8 cellular contexts compared by ENCODE assay signal in the genomic region with DNA sequence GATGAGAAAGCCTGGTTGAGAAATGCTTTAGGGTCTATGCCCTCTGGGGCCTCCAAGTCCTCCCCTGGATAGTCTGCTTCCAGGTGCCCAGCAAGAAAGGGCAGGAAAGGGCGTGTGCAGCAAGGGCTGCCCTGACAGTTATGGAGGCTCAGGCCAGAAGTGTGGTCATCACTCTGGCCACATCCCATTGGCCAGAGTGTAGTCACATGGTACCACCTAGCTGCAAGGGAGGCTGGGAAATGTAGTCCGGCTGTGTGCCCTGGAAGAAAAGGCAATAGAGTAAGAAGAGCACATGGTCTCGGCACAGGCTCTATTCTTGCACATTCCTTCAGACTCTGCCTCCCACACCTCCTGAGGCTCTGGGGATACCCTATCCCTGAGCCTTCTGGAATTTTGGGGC. TPM values are rescaled to one million over a fixed set of nuclear protein-coding genes. Genes with fewer than 3 reads are reported as not detected.
DNase-seq lines count a peak whose midpoint lies in the region; ATAC-seq and TF ChIP-seq lines count a peak whose summit lies in the region.

No MANE protein-coding gene starts in this region.

- TF ChIP-seq CTCF in GM13976 (IDR thresholded peaks at IDR 0.05; ENCODE audit: borderline replicate concordance, control extremely low read depth, extremely low read depth, insufficient read depth, missing control alignments) (no peak), NB4 (IDR thresholded peaks at IDR 0.05; ENCODE audit: low read depth, low read length) (no peak), upper lobe of left lung (IDR thresholded peaks at IDR 0.05) (no peak)

- no peak overlapping the region for H3K4me3 ChIP-seq in NB4 (ENCODE audit: low read depth, low read length)
- no peak overlapping the region for H3K4me3 ChIP-seq in upper lobe of left lung

- DNase-seq in AG08396 (ENCODE audit: low spot score) (peak; percentile 68), GM13976 (ENCODE audit: low spot score) (peak; percentile 67), NB4 (ENCODE audit: low read depth) (peak; percentile 66), cerebellum (ENCODE audit: low spot score) (peak; percentile 66), upper lobe of left lung (no peak), NCI-H524 treated with DMSO at 0.1 percent for 48 hours (lab: John Stamatoyannopoulos, UW) (no peak), NCI-H1436 (lab: John Stamatoyannopoulos, UW) (no peak)
- peak; percentile 47 for DNase-seq in stimulated activated naive CD8-positive, alpha-beta T cell treated with anti-CD3 and anti-CD28 coated beads, Interleukin-15, Interleukin-2, amounts not matched to agents 100 U/mL and 50 U/mL, for 24 hours

- H3K4me1 ChIP-seq in upper lobe of left lung: peaks cover 25 to 35% (median 31%) of the 10 kb centered on the region in 4 donors

- H3K27me3 ChIP-seq in upper lobe of left lung: no peaks in the 10 kb centered on the region

- TF ChIP-seq POLR2A in NB4 (IDR thresholded peaks at IDR 0.05; ENCODE audit: extremely low read depth, insufficient read length) (no peak), upper lobe of left lung (IDR thresholded peaks at IDR 0.05) (no peak)

- H3K9me3 ChIP-seq in upper lobe of left lung: no peaks in the 10 kb centered on the region

- no peak for ATAC-seq in stimulated activated naive CD8-positive, alpha-beta T cell treated with anti-CD3 and anti-CD28 coated beads, Interleukin-15, Interleukin-2, amounts not matched to agents 100 U/mL and 50 U/mL, for 24 hours
- ATAC-seq in upper lobe of left lung (ENCODE audit: low FRiP score in 2 of 2): no peak

- TF ChIP-seq EP300 in upper lobe of left lung (IDR thresholded peaks at IDR 0.05): no peak

- WGBS in upper lobe of left lung, 2 donors: 98 to 100% methylated on average over 3 of the region's 3 CpGs

- peaks cover 0 to 19% (median 11%) of the 10 kb centered on the region in 4 donors for H3K36me3 ChIP-seq in upper lobe of left lung

- in situ Hi-C loops in GM13976 (cut with MboI; ENCODE audit: low sequenced_read_pairs, unreplicated experiment): loop anchor here (10.0 kb wide), 1 partner anchor 288 kb away; the partner anchor contains the start of gene RRM2

- no peak overlapping the region for H3K27ac ChIP-seq in upper lobe of left lung

RNA-seq across cellular contexts. Expression of gene ODC1, which starts 35.7 kb away (rescaled TPM):
- total RNA-seq in cerebellum (104 TPM), upper lobe of left lung (100 to 1,000 TPM in 1 of 6 donors, 10 to 100 TPM in 4, 1 to 10 TPM in 1; 3.1 to 223 (median 46.0) TPM)

Comparison
In these comparisons a context has a peak if more than half of its experiments do, and no peak if none do; other contexts are left out.
1. DNase-seq: peak in AG08396 (single experiment), GM13976 (single experiment), NB4 (single experiment), cerebellum (single experiment) and stimulated activated naive CD8-positive, alpha-beta T cell treated with anti-CD3 and anti-CD28 coated beads, Interleukin-15, Interleukin-2, amounts not matched to agents 100 U/mL and 50 U/mL, for 24 hours (single experiment); none in upper lobe of left lung (0 of 2), NCI-H524 treated with DMSO at 0.1 percent for 48 hours (single experiment) and NCI-H1436 (single experiment).